8 cellular contexts compared by ENCODE assay signal in the genomic region with DNA sequence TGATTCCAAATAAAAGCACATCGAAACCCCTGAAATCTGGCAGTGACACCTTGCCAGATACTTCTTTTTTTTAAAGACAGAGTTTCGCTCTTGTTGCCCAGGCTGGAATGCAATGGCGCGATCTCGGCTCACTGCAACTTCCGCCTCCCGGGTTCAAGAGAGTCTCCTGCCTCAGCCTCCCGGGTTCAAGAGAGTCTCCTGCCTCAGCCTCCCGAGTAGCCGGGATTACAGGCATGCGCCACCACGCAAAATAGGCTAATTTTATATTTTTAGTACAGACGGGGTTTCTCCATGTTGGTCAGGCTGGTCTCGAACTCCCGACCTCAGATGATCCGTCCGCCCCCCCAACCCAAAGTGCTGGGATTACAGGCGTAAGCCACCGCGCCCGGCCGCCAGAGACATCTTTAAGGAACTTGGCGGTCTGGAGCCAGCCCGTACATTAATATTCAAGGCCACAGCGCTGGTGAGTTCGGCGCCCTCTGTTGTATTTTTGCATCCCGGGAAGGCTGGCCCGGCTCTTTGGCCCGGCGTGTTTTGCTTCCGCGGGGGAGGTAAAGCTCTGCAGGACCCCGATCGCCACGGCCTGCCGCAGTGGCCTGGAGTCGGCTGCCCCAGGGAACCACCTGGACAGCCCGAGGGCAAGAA. TPM values are rescaled to one million over a fixed set of nuclear protein-coding genes. Genes with fewer than 3 reads are reported as not detected.
DNase-seq lines count a peak whose midpoint lies in the region; ATAC-seq and TF ChIP-seq lines count a peak whose summit lies in the region.
"Not testable (repeated sequence)": the region's sequence is repeated elsewhere in the genome, so short reads cannot be mapped to it uniquely, and the experiment has no call there.

No MANE protein-coding gene starts in this region.

- not testable (repeated sequence) for H4K8ac ChIP-seq in trophoblast cell (ENCODE audit: low read depth, low read length)

- H3K4me3 ChIP-seq in Caco-2 (ENCODE audit: low read depth, low read length) (peak overlapping the region; percentile 45), LNCaP clone FGC (ENCODE audit: low read depth, low read length) (peak overlapping the region; percentile 58), lower lobe of right lung (peak overlapping the region; percentile 70), trophoblast cell (ENCODE audit: low read depth, low read length) (peak overlapping the region; percentile 76), transverse colon (peak overlapping the region; percentile 31 to 59 (median 50))

- H2BK12ac ChIP-seq in trophoblast cell (ENCODE audit: low read length): not testable (repeated sequence)

- not testable (repeated sequence) for H3K4me1 ChIP-seq in Caco-2
- peaks cover 48% of the 10 kb centered on the region for H3K4me1 ChIP-seq in lower lobe of right lung
- H3K4me1 ChIP-seq in trophoblast cell (ENCODE audit: control insufficient read depth in 1 of 2, insufficient read depth in 2 of 2, low read length in 2 of 2): peaks cover 12% of the 10 kb centered on the region in 2 experiments
- peaks cover 0 to 49% (median 23%) of the 10 kb centered on the region in 4 donors for H3K4me1 ChIP-seq in transverse colon

- TSS peak; percentile 62 for BruUV-seq in Caco-2 (replicated peaks; lab: Mats Ljungman, UMichigan)

- H3K18ac ChIP-seq in trophoblast cell (ENCODE audit: low read length): not testable (repeated sequence)

- not testable (repeated sequence) for H3K79me1 ChIP-seq in trophoblast cell (ENCODE audit: low read length)

- not testable (repeated sequence) for H2BK120ac ChIP-seq in trophoblast cell (ENCODE audit: insufficient read depth, low read length, poor library complexity)

- not testable (repeated sequence) for H2AK5ac ChIP-seq in trophoblast cell (ENCODE audit: low read length)

- H3K9ac ChIP-seq in trophoblast cell (ENCODE audit: low read length): not testable (repeated sequence)

- not testable (repeated sequence) for TF ChIP-seq EP300 in transverse colon (IDR thresholded peaks at IDR 0.05; ENCODE audit: low read depth)

- H3K14ac ChIP-seq in trophoblast cell (ENCODE audit: low read length): not testable (repeated sequence)

- H3K27ac ChIP-seq in caudate nucleus (ENCODE audit: low read depth, low read length): peak overlapping the region; percentile 59
- H3K27ac ChIP-seq in lower lobe of right lung: peak overlapping the region; percentile 86
- not testable (repeated sequence) for H3K27ac ChIP-seq in trophoblast cell (ENCODE audit: low read depth, low read length)
- H3K27ac ChIP-seq in transverse colon: peak overlapping the region; percentile 87 to 94 (median 89)

- intact Hi-C loops in Caco-2 (cut with micrococcal nuclease; ENCODE audit: unreplicated experiment) (loop anchor here (2.0 to 5.0 kb wide), 3 partner anchors 29 to 97 kb away; no protein-coding TSS in a partner anchor), transverse colon (cut with DNase I; ENCODE audit: low total_unique reads) (loop anchor here (10.0 kb wide), 1 partner anchor 291 kb away; no protein-coding TSS in a partner anchor)
- intact Hi-C loops in lower lobe of right lung (cut with DNase I): not testable (repeated sequence)

- TF ChIP-seq POLR2A in transverse colon (IDR thresholded peaks at IDR 0.05): not testable (repeated sequence)

- not testable (repeated sequence) for H3K9me3 Mint-ChIP-seq in Caco-2 (ENCODE audit: unreplicated experiment); WTC11

- H3K27me3 ChIP-seq in Caco-2 (replicated peaks; ENCODE audit: control insufficient read depth, insufficient read depth, low read length); lower lobe of right lung (ENCODE audit: low read depth): not testable (repeated sequence)
- H3K27me3 ChIP-seq in trophoblast cell (ENCODE audit: insufficient read depth, low read length) (peaks cover 11% of the 10 kb centered on the region), transverse colon (peaks cover 76% of the 10 kb centered on the region)

- DNase-seq in Caco-2: peak in 1 of 2 experiments; percentile 24
- not testable (repeated sequence) for DNase-seq in LNCaP clone FGC (ENCODE audit: low read depth)
- DNase-seq in WTC11 (ENCODE audit: low spot score): peak; percentile 46
- peak in 21 of 61 donors; percentile 23 to 71 (median 39) for DNase-seq in caudate nucleus (lab: John Stamatoyannopoulos, UW)
- peak; percentile 60 for DNase-seq in globus pallidus (ENCODE audit: low spot score)
- peak; percentile 76 for DNase-seq in lower lobe of right lung
- DNase-seq in trophoblast cell: peak in 1 of 2 donors; percentile 16
- DNase-seq in transverse colon: peak; percentile 44

- WGBS in trophoblast cell (ENCODE audit: extremely low coverage, insufficient coverage, insufficient read length): no CpG with 5 or more reads among the region's 39 CpGs
- 6% methylated on average over 37 of the region's 39 CpGs; no CpG with 5 or more reads in 1 of the 2 donors for WGBS in transverse colon (ENCODE audit: low coverage in 1 of 2), 2 donors

- H3K79me2 ChIP-seq in trophoblast cell (ENCODE audit: control insufficient read depth, insufficient read depth, low read length, poor library complexity): not testable (repeated sequence)

- H3K4me3 Mint-ChIP-seq in Caco-2 (ENCODE audit: unreplicated experiment) (peak overlapping the region; percentile 71), WTC11 (peak overlapping the region; percentile 65)

- H2AFZ ChIP-seq in trophoblast cell (ENCODE audit: insufficient read depth, low read length, poor library complexity): not testable (repeated sequence)

- H4K91ac ChIP-seq in trophoblast cell (ENCODE audit: low read depth, low read length): not testable (repeated sequence)

- not testable (repeated sequence) for H4K12ac ChIP-seq in trophoblast cell (ENCODE audit: low read depth, low read length)

- CTCF ChIA-PET in Caco-2 (lab: Charles Lee) (interaction anchor here (1.9 kb wide), 1 partner anchor 295 kb away, joined by 6 read pairs; no protein-coding TSS in a partner anchor), WTC11 (lab: Charles Lee) (interaction anchor here (0.6 to 7.3 kb wide), 7 partner anchors 8 to 1390 kb away, joined by 3 to 64 read pairs (median 3); no protein-coding TSS in a partner anchor)

- not testable (repeated sequence) for H3K23ac ChIP-seq in trophoblast cell (ENCODE audit: low read length)

- H3K27me3 Mint-ChIP-seq in Caco-2 (ENCODE audit: insufficient read depth, unreplicated experiment): not testable (repeated sequence)
- H3K27me3 Mint-ChIP-seq in WTC11 (ENCODE audit: low read depth): peaks cover 58% of the 10 kb centered on the region

- not testable (repeated sequence) for H3K36me3 Mint-ChIP-seq in Caco-2 (ENCODE audit: insufficient read depth, unreplicated experiment); WTC11

- POLR2A ChIA-PET in Caco-2 (lab: Charles Lee): interaction anchor here (0.6 to 1.0 kb wide), 4 partner anchors 31 to 948 kb away, joined by 3 to 9 read pairs (median 4); no protein-coding TSS in a partner anchor
- POLR2A ChIA-PET in WTC11 (lab: Charles Lee): interaction anchor here (0.6 to 1.0 kb wide), 2 partner anchors 9 to 114 kb away, joined by 3 read pairs; no protein-coding TSS in a partner anchor

- H2BK5ac ChIP-seq in trophoblast cell (ENCODE audit: low read depth, low read length, poor library complexity): not testable (repeated sequence)

- H3K9me3 ChIP-seq in Caco-2; lower lobe of right lung; trophoblast cell (ENCODE audit: insufficient read depth, low read depth, low read length); transverse colon: not testable (repeated sequence)

- not testable (repeated sequence) for H3K36me3 ChIP-seq in Caco-2 (ENCODE audit: control insufficient read depth, insufficient read depth, low read length); lower lobe of right lung; trophoblast cell (ENCODE audit: control insufficient read depth in 1 of 2, insufficient read depth in 2 of 2, low read length in 2 of 2); transverse colon

- not testable (repeated sequence) for H3K4me1 Mint-ChIP-seq in Caco-2 (ENCODE audit: low read depth, unreplicated experiment)
- peaks cover 27% of the 10 kb centered on the region for H3K4me1 Mint-ChIP-seq in WTC11

- not testable (repeated sequence) for TF ChIP-seq CTCF in Caco-2 (IDR thresholded peaks at IDR 0.05; ENCODE audit: insufficient read depth in 1 of 2, low read depth in 1 of 2, low read length in 1 of 2, severe bottlenecking in 1 of 2, unreplicated experiment in 1 of 2); LNCaP clone FGC (IDR thresholded peaks at IDR 0.05; ENCODE audit: control insufficient read depth, extremely low read depth, insufficient read depth); WTC11 (IDR thresholded peaks at IDR 0.05); lower lobe of right lung (IDR thresholded peaks at IDR 0.05); transverse colon (IDR thresholded peaks at IDR 0.05)

- not testable (repeated sequence) for H3K4ac ChIP-seq in trophoblast cell (ENCODE audit: low read depth, low read length)

- 0 out of 2 replicates have a peak, but pooled peaks have one; percentile 5 for ATAC-seq in WTC11
- peak in 1 of 2 donors; percentile 3 for ATAC-seq in lower lobe of right lung

- in situ Hi-C loops in transverse colon (cut with MboI; ENCODE audit: low pct_ligation_motif_present in 1 of 4, low pct_unique_long_range_greater_than_20kb in 1 of 4, low sequenced_read_pairs in 3 of 4): not testable (repeated sequence)

- H3K27ac Mint-ChIP-seq in Caco-2 (ENCODE audit: unreplicated experiment): peak overlapping the region; percentile 59
- not testable (repeated sequence) for H3K27ac Mint-ChIP-seq in WTC11

- H3K4me2 ChIP-seq in trophoblast cell (ENCODE audit: low read length): peak overlapping the region; percentile 94

TF ChIP-seq in WTC11, 78 proteins besides CTCF, POLR2A, EP300 and RAD21:
- 0 out of 2 replicates have a peak, but pooled peaks have one; percentile 14 for TF ChIP-seq GTF2I (CRISPR knock-in tag; conservative IDR thresholded peaks at IDR 0.05)

RNA-seq across cellular contexts. Expression of a gene that starts 0.5 kb away (rescaled TPM):
- total RNA-seq in Caco-2 (2022) (26.1 and 26.7 TPM in 2 replicates), WTC11 (2021) (7.9 to 10.7 TPM (median 9.1 TPM) in 3 replicates), lower lobe of right lung (36.5 TPM), transverse colon (10 to 100 TPM in 3 of 4 donors, 1 to 10 TPM in 1; 10.0 to 25.4 (median 16.0) TPM)
- 2.6 TPM in 2 replicates for polyA plus RNA-seq in trophoblast cell (2013)
